Comparison of ENCODE assay signal across 26 cellular contexts in genomic region chr5:108620516-108620915, GRCh38.
"Had no signal": no experiment of that assay in that cellular context is flagged by ENCODE, and none has a peak within 500 bp of the region (broad histone marks: within the 10 kb centered on the region; RNA-seq: fewer than 3 reads in every experiment).

No MANE protein-coding gene starts in this region.

- H3K9me3 ChIP-seq: ascending aorta, body of pancreas had no signal

- DNase-seq: activated CD4-positive, alpha-beta T cell treated with anti-CD3 and anti-CD28 coated beads for 4 hours; activated CD8-positive, alpha-beta memory T cell treated with anti-CD3 and anti-CD28 coated beads, Interleukin-2, amount 50 U/mL, for 48 hours; activated CD8-positive, alpha-beta T cell treated with anti-CD3 and anti-CD28 coated beads, Interleukin-2, amount 10 ng/mL, durations not matched to agents 7 days and 5 days; activated effector memory CD4-positive, alpha-beta T cell treated with Interleukin-2 at 50 U/mL for 16 hours; activated naive CD4-positive, alpha-beta T cell treated with Interleukin-2 at 50 U/mL for 16 hours; activated naive CD8-positive, alpha-beta T cell treated with anti-CD3 and anti-CD28 coated beads, Interleukin-2, amount 50 U/mL, for 24 hours; activated T-cell treated with anti-CD3 and anti-CD28 coated beads, Interleukin-2, amount 50 U/mL, for 1 hour; amniotic stem cell; body of pancreas; central memory CD4-positive, alpha-beta T cell; MM.1S; NCI-H1105; NCI-H1436; NCI-H1694 treated with DMSO at 0.1 percent for 48 hours; NCI-H2029 treated with DMSO at 0.1 percent for 48 hours; NCI-H446; NCI-H524; PC-3; T-cell; T-helper 2 cell; T1000 had no signal

- H3K36me3 ChIP-seq: ascending aorta had no signal

- H3K4me1 ChIP-seq: ascending aorta, body of pancreas had no signal

- H3K27ac ChIP-seq: ascending aorta, body of pancreas, coronary artery, SK-N-MC had no signal

- FAIRE-seq: bronchial epithelial cell, RCC 7860 had no signal

- H3K4me3 ChIP-seq: ascending aorta, body of pancreas, coronary artery, SK-N-MC had no signal

- H3K27me3 ChIP-seq: ascending aorta, body of pancreas had no signal
